ENCODE assay signal across 9 cellular contexts in the genomic region with DNA sequence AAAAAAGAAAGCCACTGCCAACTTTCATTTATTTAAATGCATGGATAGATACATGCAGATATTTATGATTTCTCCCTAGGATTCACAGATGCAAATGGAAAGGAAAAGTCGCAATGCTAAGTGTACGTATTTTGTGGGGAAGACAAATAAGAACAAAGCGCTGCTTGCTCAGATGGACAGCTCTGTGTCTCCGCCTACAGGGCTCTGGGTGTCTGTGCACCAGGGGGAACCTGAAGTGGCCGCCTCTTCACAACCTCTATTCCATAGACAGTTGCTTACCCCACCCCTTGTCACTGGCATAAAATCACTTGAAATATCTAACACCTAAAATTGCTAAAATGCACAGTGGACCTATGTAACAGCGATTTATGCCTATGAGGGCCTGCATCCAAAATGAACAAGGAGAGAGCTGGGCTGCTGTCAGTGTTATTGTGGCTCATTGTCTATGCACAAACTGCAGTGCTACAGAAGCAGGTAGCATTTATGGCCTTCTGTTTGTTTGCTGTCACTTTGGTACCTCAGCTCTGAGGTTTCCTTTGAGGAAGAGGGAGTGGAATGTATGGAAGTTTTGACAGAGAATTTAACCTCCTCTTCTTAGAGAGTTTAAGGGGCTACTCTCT. TPM values are rescaled to one million over a fixed set of nuclear protein-coding genes. Genes with fewer than 3 reads are reported as not detected.
DNase-seq lines count a peak whose midpoint lies in the region; ATAC-seq, FAIRE-seq and TF ChIP-seq lines count a peak whose summit lies in the region.
"Had no signal": no experiment of that assay in that cellular context is flagged by ENCODE, and none has a peak within 500 bp of the region (broad histone marks: within the 10 kb centered on the region; RNA-seq: fewer than 3 reads in every experiment).

No MANE protein-coding gene starts in this region.

- TF ChIP-seq CTCF in esophagus squamous epithelium (IDR thresholded peaks at IDR 0.05): peak; percentile 15 to 63 (median 46)
- TF ChIP-seq CTCF in pancreas (IDR thresholded peaks at IDR 0.05): peak; percentile 11 to 58 (median 40)

- TF ChIP-seq POLR2A in esophagus squamous epithelium (IDR thresholded peaks at IDR 0.05): no peak

- H3K27ac ChIP-seq in esophagus squamous epithelium (no peak overlapping the region), pancreas (no peak overlapping the region)

- H3K27me3 ChIP-seq in esophagus squamous epithelium (peaks cover 0 to 3% (median 0%) of the 10 kb centered on the region in 4 donors), pancreas (peaks cover 0 to 38% (median 6%) of the 10 kb centered on the region in 4 donors)

- H3K36me3 ChIP-seq in esophagus squamous epithelium (no peaks in the 10 kb centered on the region), pancreas (no peaks in the 10 kb centered on the region)

- H3K4me1 ChIP-seq in esophagus squamous epithelium (no peaks in the 10 kb centered on the region), pancreas (no peaks in the 10 kb centered on the region)

- ATAC-seq in GM21825 (IDR thresholded peaks at IDR 0.05; ENCODE audit: unreplicated experiment) (peak; percentile 52), pancreas (peak in 3 of 4 donors; percentile 74 to 86 (median 79)), HG02970 (IDR thresholded peaks at IDR 0.05; ENCODE audit: low FRiP score, unreplicated experiment) (no peak)

- peak; percentile 34 for FAIRE-seq in pancreas (lab: Jason Lieb, UNC)
- FAIRE-seq: TTC549 had no signal

- H3K9me3 ChIP-seq in esophagus squamous epithelium: no peaks in the 10 kb centered on the region
- no peaks in the 10 kb centered on the region for H3K9me3 ChIP-seq in pancreas

- intact Hi-C loops in esophagus squamous epithelium (cut with DNase I) (loop anchor here (10.0 kb wide), 1 partner anchor 460 kb away; no protein-coding TSS in a partner anchor), pancreas (cut with DNase I) (no loop called here)

- peak; percentile 17 for DNase-seq in COR-L47 (lab: John Stamatoyannopoulos, UW)
- peak; percentile 46 for DNase-seq in NCI-H460 (ENCODE audit: extremely low read depth, low read depth)
- DNase-seq in activated CD8-positive, alpha-beta memory T cell treated with anti-CD3 and anti-CD28 coated beads, Interleukin-2, amount 50 U/mL, for 48 hours: peak; percentile 46
- no peak for DNase-seq in esophagus squamous epithelium (lab: John Stamatoyannopoulos, UW)
- peak in 3 of 6 donors; percentile 6 to 36 (median 24) for DNase-seq in pancreas
- no peak for DNase-seq in amniotic stem cell (lab: John Stamatoyannopoulos, UW)

- WGBS in esophagus squamous epithelium, 2 donors: 0 to 25% methylated on average over 3 to 6 of the region's 6 CpGs
- WGBS in pancreas, 2 donors: 8 to 11% methylated on average over 6 of the region's 6 CpGs

- H3K4me3 ChIP-seq in esophagus squamous epithelium (no peak overlapping the region), pancreas (no peak overlapping the region)

RNA-seq across cellular contexts. Expression of a gene that starts 58.6 kb away (rescaled TPM):
- not detected in 2 replicates for total RNA-seq in NCI-H460 (2014; rRNA removed; shearing (Covaris generic))
- polyA plus RNA-seq in NCI-H460 (2014; cell fraction: nucleus; rRNA removed): not detected in 2 replicates
- total RNA-seq in esophagus squamous epithelium: not detected
- not detected for total RNA-seq in pancreas
- not detected for polyA plus RNA-seq in pancreas

Comparison
In these comparisons a context has a peak if more than half of its experiments do, and no peak if none do; other contexts are left out.
1. DNase-seq: peak in COR-L47 (single experiment), NCI-H460 (single experiment) and activated CD8-positive, alpha-beta memory T cell treated with anti-CD3 and anti-CD28 coated beads, Interleukin-2, amount 50 U/mL, for 48 hours (single experiment); none in esophagus squamous epithelium (single experiment) and amniotic stem cell (single experiment).